ENCODE assay signal across 8 cellular contexts in the genomic region with DNA sequence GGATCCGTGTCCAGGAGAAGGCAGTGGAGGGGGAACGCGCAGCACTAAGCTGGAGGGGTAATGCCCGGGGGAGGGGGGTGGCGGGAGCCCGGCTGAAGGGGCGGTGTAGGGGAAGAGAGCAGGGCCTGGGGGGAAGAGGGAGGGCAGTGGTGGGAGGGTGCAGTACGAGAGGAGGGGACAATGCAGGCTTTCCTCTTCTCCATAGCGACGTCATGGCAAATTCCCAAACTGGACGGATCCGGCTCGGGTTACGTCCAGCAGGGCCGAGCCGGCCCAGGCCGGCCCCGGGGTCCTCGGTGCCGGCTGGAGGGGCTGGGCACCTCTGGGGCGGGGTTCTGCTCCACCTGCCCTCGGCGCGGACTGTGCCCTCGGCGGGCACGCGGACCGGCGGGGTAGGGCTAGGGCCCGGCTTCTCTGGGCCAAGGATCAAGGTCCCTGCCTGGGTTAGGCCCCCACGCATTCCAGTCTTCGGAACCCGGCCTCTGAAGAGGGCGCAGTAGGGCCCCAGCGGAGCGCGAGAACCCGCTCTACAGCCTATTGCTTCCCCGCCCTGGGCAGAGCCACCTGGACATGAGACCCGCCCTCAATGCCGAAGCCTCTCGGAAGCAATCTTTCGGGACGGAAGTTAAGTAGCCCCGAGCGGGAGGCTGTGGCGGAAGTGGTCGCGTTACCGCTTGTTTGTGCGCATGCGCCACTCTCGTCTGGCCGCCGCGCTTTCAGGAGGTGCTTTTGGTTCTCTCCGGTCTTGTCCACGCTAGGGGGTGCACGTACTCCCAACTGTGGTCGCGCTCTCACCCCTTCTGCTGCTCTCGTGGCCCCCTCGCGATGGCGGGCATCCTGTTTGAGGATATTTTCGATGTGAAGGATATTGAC. TPM values are rescaled to one million over a fixed set of nuclear protein-coding genes. Genes with fewer than 3 reads are reported as not detected.
DNase-seq lines count a peak whose midpoint lies in the region; ATAC-seq and TF ChIP-seq lines count a peak whose summit lies in the region.

No MANE protein-coding gene starts in this region.

- H3K4me1 ChIP-seq in HAP-1 (peaks cover 19% of the 10 kb centered on the region), foreskin keratinocyte (no peaks in the 10 kb centered on the region), neuron (ENCODE audit: insufficient read depth, low read length) (peaks cover 33% of the 10 kb centered on the region), subcutaneous abdominal adipose tissue (ENCODE audit: control insufficient read depth in 5 of 5, insufficient read depth in 5 of 5, low read length in 5 of 5) (peaks cover 4 to 41% (median 33%) of the 10 kb centered on the region in 5 donors)

- in situ Hi-C loops in HAP-1 (cut with MboI; ENCODE audit: low sequenced_read_pairs) = no loop called here

- peak overlapping the region; percentile 79 for H3K4me3 ChIP-seq in HAP-1
- peak overlapping the region; percentile 75 for H3K4me3 ChIP-seq in MG63
- H3K4me3 ChIP-seq in neuron (ENCODE audit: low read length) = peak overlapping the region; percentile 62
- peak overlapping the region; percentile 71 to 89 (median 83) for H3K4me3 ChIP-seq in subcutaneous abdominal adipose tissue (ENCODE audit: low read depth in 1 of 5, low read length in 5 of 5)

- peak overlapping the region; percentile 68 to 97 (median 94) for H3K9ac ChIP-seq in subcutaneous abdominal adipose tissue (ENCODE audit: low read length in 5 of 5)

- peak overlapping the region; percentile 58 for H3K27ac ChIP-seq in foreskin keratinocyte
- H3K27ac ChIP-seq in subcutaneous abdominal adipose tissue (ENCODE audit: low read depth, low read length) = peak overlapping the region; percentile 99

- H3K27me3 ChIP-seq in HAP-1 (ENCODE audit: low read depth) (no peaks in the 10 kb centered on the region), MG63 (no peaks in the 10 kb centered on the region), foreskin keratinocyte (no peaks in the 10 kb centered on the region), neuron (ENCODE audit: insufficient read depth, low read length) (no peaks in the 10 kb centered on the region), subcutaneous abdominal adipose tissue (ENCODE audit: control insufficient read depth in 5 of 5, insufficient read depth in 4 of 5, low read length in 5 of 5) (no peaks in the 10 kb centered on the region)

- no peak overlapping the region for H2AFZ ChIP-seq in neuron (ENCODE audit: low read depth, low read length)

- ATAC-seq in foreskin keratinocyte = peak; percentile 84

- H3K9me3 ChIP-seq in HAP-1 (no peaks in the 10 kb centered on the region), MG63 (no peaks in the 10 kb centered on the region), neuron (ENCODE audit: low read length) (no peaks in the 10 kb centered on the region), subcutaneous abdominal adipose tissue (ENCODE audit: control insufficient read depth in 5 of 5, low read length in 5 of 5) (no peaks in the 10 kb centered on the region)

- peak; percentile 77 for TF ChIP-seq CTCF in foreskin keratinocyte (conservative IDR thresholded peaks at IDR 0.05)

- H3K36me3 ChIP-seq in HAP-1 (replicated peaks) = peaks cover 45% of the 10 kb centered on the region
- peaks cover 40% of the 10 kb centered on the region for H3K36me3 ChIP-seq in MG63
- peaks cover 35% of the 10 kb centered on the region for H3K36me3 ChIP-seq in neuron (ENCODE audit: insufficient read depth, low read length)
- peaks cover 7 to 23% (median 17%) of the 10 kb centered on the region in 5 donors for H3K36me3 ChIP-seq in subcutaneous abdominal adipose tissue (ENCODE audit: control insufficient read depth in 5 of 5, insufficient read depth in 5 of 5, low read length in 5 of 5)

- DNase-seq in GDM1 (lab: John Stamatoyannopoulos, UW) = peak; percentile 96
- peak; percentile 98 for DNase-seq in HAP-1 (ENCODE audit: low spot score in 2 of 2)
- DNase-seq in MG63 = peak; percentile 98
- DNase-seq in SHP77 treated with DMSO at 0.1 percent for 48 hours (lab: John Stamatoyannopoulos, UW) = peak; percentile 94
- peak; percentile 92 for DNase-seq in activated gamma-delta T cell treated with anti-CD3 and anti-CD28 coated beads, Interleukin-2, amount 50 U/mL, for 16 hours (ENCODE audit: low read depth)
- DNase-seq in foreskin keratinocyte = peak; percentile 92 to 97

RNA-seq across cellular contexts. Expression of gene POLR2H, which starts 1.4 kb away (rescaled TPM):
- total RNA-seq in MG63 (2014; rRNA removed; shearing (Covaris generic); ENCODE audit: low replicate concordance) = 138 and 139 TPM in 2 replicates
- 81.0 and 92.9 TPM in 2 replicates for total RNA-seq in foreskin keratinocyte
- 116 and 138 TPM in 2 replicates for polyA plus RNA-seq in foreskin keratinocyte

RNA-seq across cellular contexts. Expression of gene CLCN2, which starts 1.5 kb away (rescaled TPM):
- 2.6 and 2.9 TPM in 2 replicates for total RNA-seq in MG63 (2014; rRNA removed; shearing (Covaris generic); ENCODE audit: low replicate concordance)
- 4.7 and 5.4 TPM in 2 replicates for total RNA-seq in foreskin keratinocyte
- 3.8 and 3.9 TPM in 2 replicates for polyA plus RNA-seq in foreskin keratinocyte

RNA-seq across cellular contexts. Expression of gene THPO, which starts 15.1 kb away (rescaled TPM):
- total RNA-seq in MG63 (2014; rRNA removed; shearing (Covaris generic); ENCODE audit: low replicate concordance) = not detected in 2 replicates
- total RNA-seq in foreskin keratinocyte = not detected in 2 replicates
- polyA plus RNA-seq in foreskin keratinocyte = not detected in 2 replicates

RNA-seq across cellular contexts. Expression of gene CHRD, which starts 16.9 kb away (rescaled TPM):
- total RNA-seq in MG63 (2014; rRNA removed; shearing (Covaris generic); ENCODE audit: low replicate concordance) = 0.03 TPM in 1 of 2 replicates, not detected in the other
- not detected in 2 replicates for total RNA-seq in foreskin keratinocyte
- polyA plus RNA-seq in foreskin keratinocyte = not detected in 2 replicates

RNA-seq across cellular contexts. Expression of gene FAM131A, which starts 25.5 kb away (rescaled TPM):
- total RNA-seq in MG63 (2014; rRNA removed; shearing (Covaris generic); ENCODE audit: low replicate concordance) = 4.8 and 8.8 TPM in 2 replicates
- total RNA-seq in foreskin keratinocyte = 13.3 and 14.6 TPM in 2 replicates
- 11.6 and 11.7 TPM in 2 replicates for polyA plus RNA-seq in foreskin keratinocyte

Comparison
In these comparisons a context has a peak if more than half of its experiments do, and no peak if none do; other contexts are left out.
1. Peak in every context shown above with its lines: DNase-seq, ATAC-seq, H3K4me3 ChIP-seq and H3K27ac ChIP-seq.